Comparison of ENCODE assay signal across 1 cellular context in genomic region chr3:48782046-48782445, GRCh38.
TF ChIP-seq lines count a peak whose summit lies in the region.

No MANE protein-coding gene starts in this region.

TF ChIP-seq in HepG2, 621 proteins besides CTCF, POLR2A, EP300 and RAD21 (continued from another document):
- no peak for TF ChIP-seq ZFP82 (CRISPR knock-in tag; IDR thresholded peaks at IDR 0.05; ENCODE audit: borderline replicate concordance)
- TF ChIP-seq FOXC1 (CRISPR knock-in tag; IDR thresholded peaks at IDR 0.05; ENCODE audit: borderline replicate concordance), result no peak
- no peak for TF ChIP-seq SIN3A (IDR thresholded peaks at IDR 0.05; ENCODE audit: borderline replicate concordance, low read depth, low read length)
- no peak for TF ChIP-seq ZNF337 (CRISPR knock-in tag; IDR thresholded peaks at IDR 0.05; ENCODE audit: borderline replicate concordance, low read depth)
- no peak for TF ChIP-seq PLRG1 (conservative IDR thresholded peaks at IDR 0.05)
- no peak for TF ChIP-seq PAWR (CRISPR knock-in tag; IDR thresholded peaks at IDR 0.05; ENCODE audit: borderline replicate concordance)
- TF ChIP-seq REL (CRISPR knock-in tag; conservative IDR thresholded peaks at IDR 0.05), result no peak
- TF ChIP-seq SNAPC4 (CRISPR knock-in tag; IDR thresholded peaks at IDR 0.05), result no peak
